In genomic region chr17:42016411-42016831, GRCh38 we compare ENCODE assay signal across 8 cellular contexts. TPM values are rescaled to one million over a fixed set of nuclear protein-coding genes. Genes with fewer than 3 reads are reported as not detected.
DNase-seq lines count a peak whose midpoint lies in the region; ATAC-seq and TF ChIP-seq lines count a peak whose summit lies in the region.

No MANE protein-coding gene starts in this region.

- H3K36me3 Mint-ChIP-seq in osteocyte (ENCODE audit: unreplicated experiment) = peaks cover 3% of the 10 kb centered on the region

- TF ChIP-seq CTCF in WERI-Rb-1 (IDR thresholded peaks at IDR 0.05; ENCODE audit: low read depth, low read length) (no peak), osteocyte (IDR thresholded peaks at IDR 0.05) (no peak)

- peak overlapping the region; percentile 95 for H3K4me3 ChIP-seq in WERI-Rb-1 (ENCODE audit: low read depth, low read length)

- ATAC-seq in Right ventricle myocardium superior (ENCODE audit: poor library complexity) (peak; percentile 1), Right ventricle myocardium inferior (no peak), GM19395 (IDR thresholded peaks at IDR 0.05; ENCODE audit: unreplicated experiment) (no peak), GM21528 (IDR thresholded peaks at IDR 0.05; ENCODE audit: low FRiP score, unreplicated experiment) (no peak), GM21825 (IDR thresholded peaks at IDR 0.05; ENCODE audit: unreplicated experiment) (no peak)

- DNase-seq in Right ventricle myocardium superior (no peak), Right ventricle myocardium inferior (ENCODE audit: missing footprints) (no peak), WERI-Rb-1 (no peak), fibroblast of gingiva (ENCODE audit: low read depth) (peak; percentile 32), osteocyte (ENCODE audit: extremely low spot score, unreplicated experiment) (no peak)

- no peaks in the 10 kb centered on the region for H3K27me3 ChIP-seq in WERI-Rb-1 (ENCODE audit: insufficient read depth, low read depth, severe bottlenecking)

- peaks cover 56% of the 10 kb centered on the region for H3K4me1 Mint-ChIP-seq in osteocyte (ENCODE audit: unreplicated experiment)

- H3K9me3 ChIP-seq in WERI-Rb-1 (ENCODE audit: severe bottlenecking) = no peaks in the 10 kb centered on the region

- H3K36me3 ChIP-seq in WERI-Rb-1 = peaks cover 25% of the 10 kb centered on the region

- H3K4me3 Mint-ChIP-seq in osteocyte (ENCODE audit: unreplicated experiment) = peak overlapping the region; percentile 100

- H3K27ac ChIP-seq in WERI-Rb-1 = peak overlapping the region; percentile 99

- intact Hi-C loops in Right ventricle myocardium superior (cut with DNase I) (loop anchor here (5.0 kb wide), 1 partner anchor 49 kb away; the partner anchor contains the start of gene CNP), Right ventricle myocardium inferior (cut with DNase I) (loop anchor here (2.0 kb wide), 1 partner anchor 50 kb away; the partner anchor contains the start of gene CNP)

- peak overlapping the region; percentile 99 for H3K27ac Mint-ChIP-seq in osteocyte (ENCODE audit: unreplicated experiment)

- H3K27me3 Mint-ChIP-seq in osteocyte (ENCODE audit: unreplicated experiment) = no peaks in the 10 kb centered on the region

- H3K9me3 Mint-ChIP-seq in osteocyte (ENCODE audit: unreplicated experiment) = peaks cover 3% of the 10 kb centered on the region

RNA-seq across cellular contexts. Expression of gene DNAJC7, which starts 0.8 kb away (rescaled TPM):
- total RNA-seq in Right ventricle myocardium superior = 81.2 TPM
- total RNA-seq in Right ventricle myocardium inferior = 79.0 TPM
- total RNA-seq in osteocyte = 73.9 and 92.8 TPM in 2 replicates

RNA-seq across cellular contexts. Expression of gene NKIRAS2, which starts 3.5 kb away (rescaled TPM):
- 43.8 TPM for total RNA-seq in Right ventricle myocardium superior
- 47.1 TPM for total RNA-seq in Right ventricle myocardium inferior
- total RNA-seq in osteocyte = 48.9 and 51.3 TPM in 2 replicates

RNA-seq across cellular contexts. Expression of gene C17orf113, which starts 34.0 kb away (rescaled TPM):
- total RNA-seq in Right ventricle myocardium superior (0.59 TPM), Right ventricle myocardium inferior (0.73 TPM), osteocyte (1.3 and 1.6 TPM in 2 replicates)

RNA-seq across cellular contexts. Expression of gene CNP, which starts 49.8 kb away (rescaled TPM):
- 23.0 TPM for total RNA-seq in Right ventricle myocardium superior
- total RNA-seq in Right ventricle myocardium inferior = 28.2 TPM
- total RNA-seq in osteocyte = 108 and 119 TPM in 2 replicates
